Comparison of ENCODE assay signal across 9 cellular contexts in genomic region chr1:151310986-151311385, GRCh38. TPM values are rescaled to one million over a fixed set of nuclear protein-coding genes. Genes with fewer than 3 reads are reported as not detected.
DNase-seq lines count a peak whose midpoint lies in the region; ATAC-seq and TF ChIP-seq lines count a peak whose summit lies in the region.
"Had no signal": no experiment of that assay in that cellular context is flagged by ENCODE, and none has a peak within 500 bp of the region (broad histone marks: within the 10 kb centered on the region; RNA-seq: fewer than 3 reads in every experiment).

No MANE protein-coding gene starts in this region.

- peak overlapping the region; percentile 62 for H3K27ac ChIP-seq in colonic mucosa
- peak overlapping the region; percentile 82 for H3K27ac ChIP-seq in muscle layer of duodenum (ENCODE audit: low read length)
- peak overlapping the region; percentile 76 to 88 for H3K27ac ChIP-seq in uterus

- no peaks in the 10 kb centered on the region for H3K4me1 ChIP-seq in colonic mucosa
- peaks cover 33 to 49% of the 10 kb centered on the region in 2 donors for H3K4me1 ChIP-seq in muscle layer of duodenum (ENCODE audit: control insufficient read depth in 1 of 2, insufficient read depth in 2 of 2, low read length in 2 of 2)
- H3K4me1 ChIP-seq in uterus = peaks cover 41 to 44% of the 10 kb centered on the region in 2 donors

- peak; percentile 8 to 28 for ATAC-seq in left cardiac atrium
- no peak for ATAC-seq in Right ventricle myocardium inferior
- no peak for ATAC-seq in left colon

- TF ChIP-seq POLR2A in uterus (IDR thresholded peaks at IDR 0.05) = no peak

- no peak overlapping the region for H3K4me3 ChIP-seq in colonic mucosa
- H3K4me3 ChIP-seq in muscle layer of duodenum (ENCODE audit: low read depth in 1 of 2, low read length in 2 of 2) = no peak overlapping the region
- no peak overlapping the region for H3K4me3 ChIP-seq in uterus

- no peak overlapping the region for H3K9ac ChIP-seq in colonic mucosa (ENCODE audit: low read depth in 2 of 2, low read length in 2 of 2)

- H3K9me3 ChIP-seq in colonic mucosa = no peaks in the 10 kb centered on the region
- no peaks in the 10 kb centered on the region for H3K9me3 ChIP-seq in muscle layer of duodenum (ENCODE audit: control insufficient read depth in 1 of 2, low read length in 2 of 2)
- H3K9me3 ChIP-seq in uterus = no peaks in the 10 kb centered on the region

- H3K27me3 ChIP-seq in colonic mucosa = no peaks in the 10 kb centered on the region
- H3K27me3 ChIP-seq in muscle layer of duodenum (ENCODE audit: low read depth, low read length) = no peaks in the 10 kb centered on the region
- H3K27me3 ChIP-seq in uterus = no peaks in the 10 kb centered on the region

- TF ChIP-seq CTCF in colonic mucosa (IDR thresholded peaks at IDR 0.05) (no peak), uterus (IDR thresholded peaks at IDR 0.05) (no peak)

- peaks cover 19% of the 10 kb centered on the region for H3K36me3 ChIP-seq in colonic mucosa
- peaks cover 55 to 62% of the 10 kb centered on the region in 2 donors for H3K36me3 ChIP-seq in muscle layer of duodenum (ENCODE audit: control insufficient read depth in 1 of 2, insufficient read depth in 2 of 2, low read length in 2 of 2)
- no peaks in the 10 kb centered on the region for H3K36me3 ChIP-seq in uterus

- DNase-seq in left cardiac atrium = no peak
- DNase-seq in Right ventricle myocardium inferior (ENCODE audit: missing footprints) = no peak
- no peak for DNase-seq in colonic mucosa
- DNase-seq in uterus = peak in 1 of 2 donors; percentile 57
- no peak for DNase-seq in NCI-H2029 (lab: John Stamatoyannopoulos, UW)
- no peak for DNase-seq in left colon
- no peak for DNase-seq in superior temporal gyrus (ENCODE audit: extremely low spot score)
- DNase-seq: H7 had no signal

- intact Hi-C loops in left cardiac atrium (cut with DNase I) (no loop called here), Right ventricle myocardium inferior (cut with DNase I) (loop anchor here (2.0 kb wide), 1 partner anchor 28 kb away; the partner anchor contains the start of gene ZNF687), colonic mucosa (cut with DNase I) (no loop called here), uterus (cut with DNase I; ENCODE audit: low total_unique reads) (no loop called here), left colon (cut with DNase I, micrococcal nuclease) (no loop called here)

RNA-seq across cellular contexts. Expression of gene PI4KB, which starts 16.2 kb away (rescaled TPM):
- total RNA-seq in left cardiac atrium (10 to 100 TPM; 46.3 to 49.4 TPM), Right ventricle myocardium inferior (53.7 TPM), colonic mucosa (10 to 100 TPM; 47.2 to 53.5 TPM), uterus (100 to 1,000 TPM in 1 of 4 donors, 10 to 100 TPM in 3; 15.9 to 155 (median 44.1) TPM), left colon (10 to 100 TPM; 56.7 to 58.3 TPM)

RNA-seq across cellular contexts. Expression of gene ZNF687, which starts 28.9 kb away (rescaled TPM):
- total RNA-seq in left cardiac atrium (10 to 100 TPM; 12.8 to 15.6 TPM), Right ventricle myocardium inferior (10.8 TPM), colonic mucosa (10 to 100 TPM; 27.5 to 28.4 TPM), uterus (10 to 100 TPM in 2 of 4 donors, 1 to 10 TPM in 2; 6.4 to 31.9 (median 10.9) TPM), left colon (10 to 100 TPM; 22.0 to 27.7 TPM)

RNA-seq across cellular contexts. Expression of gene RFX5, which starts 36.1 kb away (rescaled TPM):
- total RNA-seq in left cardiac atrium (10 to 100 TPM; 23.1 to 23.8 TPM), Right ventricle myocardium inferior (16.5 TPM), colonic mucosa (10 to 100 TPM; 28.6 to 44.1 TPM), uterus (10 to 100 TPM; 22.9 to 66.4 (median 34.1) TPM), left colon (10 to 100 TPM; 20.7 to 20.9 TPM)

RNA-seq across cellular contexts. Expression of gene PSMD4, which starts 56.5 kb away (rescaled TPM):
- 100 to 1,000 TPM; 134 to 136 TPM for total RNA-seq in left cardiac atrium
- 164 TPM for total RNA-seq in Right ventricle myocardium inferior
- total RNA-seq in colonic mucosa = 100 to 1,000 TPM; 103 to 158 TPM
- 100 to 1,000 TPM in 1 of 4 donors, 10 to 100 TPM in 3; 73.5 to 114 (median 89.1) TPM for total RNA-seq in uterus
- total RNA-seq in left colon = 100 to 1,000 TPM; 103 to 105 TPM

Comparison
In these comparisons a context has a peak if more than half of its experiments do, and no peak if none do; other contexts are left out.
1. ATAC-seq: peak in left cardiac atrium (2 of 2); none in Right ventricle myocardium inferior (single experiment) and left colon (single experiment).
2. Peak in every context shown above with its lines, with median percentiles within 50 percentile points of each other: H3K27ac ChIP-seq.